17 cellular contexts compared by ENCODE assay signal in the genomic region with DNA sequence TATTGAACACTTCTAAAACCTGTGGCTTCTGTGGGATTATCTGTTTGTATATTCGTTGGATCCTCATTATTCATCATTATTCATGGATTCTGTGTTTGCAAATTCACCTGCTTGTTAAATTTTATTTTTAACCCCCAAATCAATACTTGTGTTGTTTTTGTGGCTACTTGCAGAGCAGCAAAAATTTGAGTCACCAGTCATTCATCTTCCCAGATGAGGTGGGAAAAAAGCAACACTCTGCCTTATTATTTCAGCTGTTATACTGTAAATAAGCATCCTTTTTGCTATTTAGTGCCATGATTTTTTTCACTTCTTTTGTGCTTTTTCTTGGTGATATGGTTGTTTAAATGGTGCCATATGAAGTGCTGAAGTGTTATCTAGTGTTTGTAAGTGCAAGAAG. TPM values are rescaled to one million over a fixed set of nuclear protein-coding genes. Genes with fewer than 3 reads are reported as not detected.
"Had no signal": no experiment of that assay in that cellular context is flagged by ENCODE, and none has a peak within 500 bp of the region (broad histone marks: within the 10 kb centered on the region; RNA-seq: fewer than 3 reads in every experiment).

No MANE protein-coding gene starts in this region.

- H3K4me3 ChIP-seq: heart left ventricle, psoas muscle, right lobe of liver, skin epidermis had no signal

- H3K79me2 ChIP-seq: parathyroid adenoma had no signal

- H3K9me3 ChIP-seq: heart left ventricle, psoas muscle, right lobe of liver had no signal

- H3K27ac ChIP-seq: heart left ventricle, parathyroid adenoma, psoas muscle, right lobe of liver had no signal

- H3K36me3 ChIP-seq: heart left ventricle, right lobe of liver had no signal

- H2AFZ ChIP-seq: parathyroid adenoma had no signal

- FAIRE-seq: colon, frontal cortex had no signal

- H3K9ac ChIP-seq: parathyroid adenoma had no signal

- H3K4me1 ChIP-seq: parathyroid adenoma, right lobe of liver had no signal

- H3K27me3 ChIP-seq: heart left ventricle, right lobe of liver had no signal

- DNase-seq: effector memory CD8-positive, alpha-beta T cell; erythroblast; heart left ventricle; hippocampal formation; kidney glomerular epithelial cell; naive thymus-derived CD4-positive, alpha-beta T cell; nephron progenitor cell; psoas muscle; retina; right lobe of liver; stimulated activated CD4-positive, alpha-beta T cell treated with anti-CD3 and anti-CD28 coated beads, Interleukin-12 subunit alpha, Interleukin-12 subunit beta, amount 100 ng/mL, for 4 hours; stimulated activated naive CD4-positive, alpha-beta T cell; trophoblast cell had no signal

RNA-seq across cellular contexts. Expression of a gene that starts 56.7 kb away (rescaled TPM):
- polyA plus RNA-seq: naive thymus-derived CD4-positive, alpha-beta T cell had no signal
